In genomic region chr20:62305149-62305764, GRCh38 we compare ENCODE assay signal across 9 cellular contexts. TPM values are rescaled to one million over a fixed set of nuclear protein-coding genes. Genes with fewer than 3 reads are reported as not detected.
A peak's percentile ranks its signal among the peaks of the same experiment; 100 is the strongest.
DNase-seq lines count a peak whose midpoint lies in the region; ATAC-seq, FAIRE-seq and TF ChIP-seq lines count a peak whose summit lies in the region.
"Had no signal": no experiment of that assay in that cellular context is flagged by ENCODE, and none has a peak within 500 bp of the region (broad histone marks: within the 10 kb centered on the region; RNA-seq: fewer than 3 reads in every experiment).

No MANE protein-coding gene starts in this region.

- POLR2A ChIA-PET in HEK293 (lab: Yijun Ruan, JAX): interaction anchor here (1.6 to 2.8 kb wide), 2 partner anchors 62 to 81 kb away, joined by 3 to 12 read pairs; partner anchors contain the start of genes LAMA5 and RPS21
- POLR2A ChIA-PET in activated CD8-positive, alpha-beta T cell treated with anti-CD3 and anti-CD28 coated beads for 36 hours (lab: Charles Lee): no interaction called here

- peak overlapping the region; percentile 96 for H3K4me3 Mint-ChIP-seq in activated CD8-positive, alpha-beta T cell treated with anti-CD3 and anti-CD28 coated beads for 36 hours

- peaks cover 24% of the 10 kb centered on the region for H3K4me1 Mint-ChIP-seq in activated CD8-positive, alpha-beta T cell treated with anti-CD3 and anti-CD28 coated beads for 36 hours (ENCODE audit: low read depth)

- no peak for DNase-seq in activated CD8-positive, alpha-beta T cell treated with anti-CD3 and anti-CD28 coated beads for 36 hours
- DNase-seq in iris pigment epithelial cell (ENCODE audit: low read depth) (peak; percentile 8), GM12891 (ENCODE audit: insufficient read length, low spot score) (no peak), foreskin melanocyte (no peak)
- DNase-seq: spleen had no signal

- intact Hi-C loops in activated CD8-positive, alpha-beta T cell treated with anti-CD3 and anti-CD28 coated beads for 36 hours (cut with micrococcal nuclease): no loop called here

- TF ChIP-seq POLR2A in GM12891 (IDR thresholded peaks at IDR 0.05; ENCODE audit: low read depth, low read length): no peak

- H3K4me3 ChIP-seq in HEK293 (ENCODE audit: low read depth, low read length): no peak overlapping the region

- H3K27ac ChIP-seq in 22Rv1 (peak overlapping the region; percentile 95), HEK293 (ENCODE audit: extremely low read depth, low read depth, low read length) (peak overlapping the region; percentile 22; the same call in 1 of the 2 replicates)

- TF ChIP-seq CTCF in 22Rv1 (IDR thresholded peaks at IDR 0.05): no peak
- no peak; the same call in 1 of the 2 replicates for TF ChIP-seq CTCF in HEK293 (tag by site-specific recombination; IDR thresholded peaks at IDR 0.05)
- no peak for TF ChIP-seq CTCF in activated CD8-positive, alpha-beta T cell treated with anti-CD3 and anti-CD28 coated beads for 36 hours (IDR thresholded peaks at IDR 0.05)

- CTCF ChIA-PET in HEK293 (lab: Yijun Ruan, JAX): interaction anchor here (2.4 kb wide), 1 partner anchor 77 kb away, joined by 22 read pairs; no protein-coding TSS in a partner anchor
- CTCF ChIA-PET in activated CD8-positive, alpha-beta T cell treated with anti-CD3 and anti-CD28 coated beads for 36 hours (lab: Charles Lee): interaction anchor here (3.8 kb wide), 1 partner anchor 77 kb away, joined by 18 read pairs; no protein-coding TSS in a partner anchor

- H3K9me3 Mint-ChIP-seq in activated CD8-positive, alpha-beta T cell treated with anti-CD3 and anti-CD28 coated beads for 36 hours: no peaks in the 10 kb centered on the region

- FAIRE-seq in GM12891 (lab: Jason Lieb, UNC): no peak

- peaks cover 38% of the 10 kb centered on the region for H3K36me3 Mint-ChIP-seq in activated CD8-positive, alpha-beta T cell treated with anti-CD3 and anti-CD28 coated beads for 36 hours (ENCODE audit: low read depth)

- H3K27ac Mint-ChIP-seq in activated CD8-positive, alpha-beta T cell treated with anti-CD3 and anti-CD28 coated beads for 36 hours: peak overlapping the region; percentile 30

- peaks cover 0 to 64% of the 10 kb centered on the region in 2 experiments; a peak in 1 of 3 replicates for H3K36me3 ChIP-seq in HEK293 (ENCODE audit: control insufficient read depth in 2 of 2, insufficient read depth in 1 of 2, low read length in 2 of 2)

- H3K4me1 ChIP-seq in HEK293 (ENCODE audit: control insufficient read depth, insufficient read depth, low read length): peaks cover 8% of the 10 kb centered on the region

- ATAC-seq in activated CD8-positive, alpha-beta T cell treated with anti-CD3 and anti-CD28 coated beads for 36 hours: no peak
- ATAC-seq in GM19324 (IDR thresholded peaks at IDR 0.05; ENCODE audit: low FRiP score, unreplicated experiment): no peak
- ATAC-seq in HG02588 (IDR thresholded peaks at IDR 0.05; ENCODE audit: unreplicated experiment): no peak

- H3K9me3 ChIP-seq in HEK293 (ENCODE audit: control insufficient read depth, insufficient read depth, low read depth, low read length): no peaks in the 10 kb centered on the region
- H3K9me3 ChIP-seq: spleen had no signal

- H3K27me3 Mint-ChIP-seq in activated CD8-positive, alpha-beta T cell treated with anti-CD3 and anti-CD28 coated beads for 36 hours: no peaks in the 10 kb centered on the region

TF ChIP-seq in HEK293, 187 proteins besides CTCF, POLR2A, EP300 and RAD21 (continues in another document):
- TF ChIP-seq, protein P1, sequence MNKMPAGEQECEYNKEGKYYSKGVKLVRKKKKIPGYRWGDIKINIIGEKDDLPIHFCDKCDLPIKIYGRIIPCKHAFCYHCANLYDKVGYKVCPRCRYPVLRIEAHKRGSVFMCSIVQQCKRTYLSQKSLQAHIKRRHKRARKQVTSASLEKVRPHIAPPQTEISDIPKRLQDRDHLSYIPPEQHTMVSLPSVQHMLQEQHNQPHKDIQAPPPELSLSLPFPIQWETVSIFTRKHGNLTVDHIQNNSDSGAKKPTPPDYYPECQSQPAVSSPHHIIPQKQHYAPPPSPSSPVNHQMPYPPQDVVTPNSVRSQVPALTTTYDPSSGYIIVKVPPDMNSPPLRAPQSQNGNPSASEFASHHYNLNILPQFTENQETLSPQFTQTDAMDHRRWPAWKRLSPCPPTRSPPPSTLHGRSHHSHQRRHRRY (tag by site-specific recombination; IDR thresholded peaks at IDR 0.05): no peak
- TF ChIP-seq YY2 (tag by site-specific recombination; IDR thresholded peaks at IDR 0.05) (no peak), ZNF280D (tag by site-specific recombination; IDR thresholded peaks at IDR 0.05) (no peak), ZBTB1 (tag by site-specific recombination; IDR thresholded peaks at IDR 0.05) (no peak), ZNF341 (tag by site-specific recombination; IDR thresholded peaks at IDR 0.05; ENCODE audit: low read depth) (0 out of 2 replicates have a peak, but pooled peaks have one; percentile 28), ZNF76 (tag by site-specific recombination; IDR thresholded peaks at IDR 0.05; ENCODE audit: borderline replicate concordance, low read depth) (no peak)

TF ChIP-seq in GM12891, 5 proteins besides CTCF, POLR2A, EP300 and RAD21:
- TF ChIP-seq PAX5 (IDR thresholded peaks at IDR 0.05; ENCODE audit: insufficient read depth, low read length, severe bottlenecking): no peak
- TF ChIP-seq SPI1 (IDR thresholded peaks at IDR 0.05; ENCODE audit: low read depth, low read length): no peak
- no peak for TF ChIP-seq TAF1 (IDR thresholded peaks at IDR 0.05; ENCODE audit: low read depth, low read length)
- no peak; the same call in 1 of the 2 replicates for TF ChIP-seq POLR2AphosphoS5 (IDR thresholded peaks at IDR 0.05; ENCODE audit: low read depth, low read length)
- no peak for TF ChIP-seq POU2F2 (IDR thresholded peaks at IDR 0.05; ENCODE audit: low read depth, low read length)

RNA-seq across cellular contexts. Expression of gene ADRM1, which starts 2.5 kb away (rescaled TPM):
- total RNA-seq in activated CD8-positive, alpha-beta T cell treated with anti-CD3 and anti-CD28 coated beads for 36 hours: 100 to 1,000 TPM; 110 to 115 TPM
- polyA plus RNA-seq in GM12891 (2012; ENCODE audit: low read depth, missing spikeins): 68.5 TPM
